ENCODE assay signal across 13 cellular contexts in the genomic region with DNA sequence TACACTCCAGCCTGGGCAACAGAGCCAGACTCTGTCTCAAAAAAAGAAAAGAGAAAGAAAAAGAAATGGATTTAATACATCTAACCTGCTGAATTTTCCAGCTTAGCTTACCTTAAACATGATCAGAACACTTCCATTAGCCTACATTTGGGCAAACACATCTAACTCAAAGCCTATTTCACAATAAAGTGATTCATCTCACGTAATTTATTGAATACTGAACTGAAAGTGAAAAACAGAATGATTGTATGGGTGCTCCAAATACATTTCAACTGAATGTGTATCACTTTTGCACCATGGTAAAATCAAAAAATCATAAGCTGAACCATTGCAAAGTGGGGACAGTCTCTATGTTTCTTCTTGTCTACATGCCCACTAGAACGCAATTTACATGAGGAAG.
"Had no signal": no experiment of that assay in that cellular context is flagged by ENCODE, and none has a peak within 500 bp of the region (broad histone marks: within the 10 kb centered on the region; RNA-seq: fewer than 3 reads in every experiment).

No MANE protein-coding gene starts in this region.

- H3K9me3 ChIP-seq: pancreas had no signal

- H3K36me3 ChIP-seq: pancreas had no signal

- H3K27me3 ChIP-seq: neural progenitor cell, pancreas had no signal

- H2AFZ ChIP-seq: neural progenitor cell had no signal

- ATAC-seq: effector memory CD8-positive, alpha-beta T cell; pancreas had no signal

- DNase-seq: activated CD4-positive, alpha-beta T cell treated with anti-CD3 and anti-CD28 coated beads, Interleukin-2, amount 50 U/mL, for 48 hours; activated naive CD4-positive, alpha-beta T cell treated with anti-CD3 and anti-CD28 coated beads for 36 hours; amygdala; cerebellar nuclear complex; effector memory CD8-positive, alpha-beta T cell; hypothalamus; pancreas; T-helper 2 cell had no signal

- H3K4me2 ChIP-seq: neural progenitor cell had no signal

- H3K4me3 ChIP-seq: neural progenitor cell, pancreas had no signal

- H3K27ac ChIP-seq: neural progenitor cell, pancreas had no signal

- H3K27ac Mint-ChIP-seq: activated naive CD4-positive, alpha-beta T cell treated with anti-CD3 and anti-CD28 coated beads for 36 hours; activated T-helper 1 cell treated with anti-CD3 and anti-CD28 coated beads, Interleukin-12 subunit alpha, Interleukin-12 subunit beta, Interleukin-2, Interleukin-4 antibody, amounts not matched to agents 30 ng/mL and 10 ng/mL and 1 ng/mL, durations not matched to agents 14 hours and 24 hours and 36 hours; brain; dendritic cell treated with granulocyte-macrophage colony-stimulating factor and Interleukin-4, amounts not matched to agents 40 ng/mL and 50 ng/mL, for 4 days; mesothelial cell of epicardium; neural progenitor cell had no signal

- H3K9ac ChIP-seq: neural progenitor cell had no signal

- H3K9me3 Mint-ChIP-seq: activated naive CD4-positive, alpha-beta T cell treated with anti-CD3 and anti-CD28 coated beads for 36 hours; activated T-helper 1 cell treated with anti-CD3 and anti-CD28 coated beads, Interleukin-12 subunit alpha, Interleukin-12 subunit beta, Interleukin-2, Interleukin-4 antibody, amounts not matched to agents 30 ng/mL and 10 ng/mL and 1 ng/mL, durations not matched to agents 14 hours and 24 hours and 36 hours; brain; dendritic cell treated with granulocyte-macrophage colony-stimulating factor and Interleukin-4, amounts not matched to agents 40 ng/mL and 50 ng/mL, for 4 days; effector memory CD8-positive, alpha-beta T cell; neural progenitor cell had no signal

- H3K27me3 Mint-ChIP-seq: brain; dendritic cell treated with granulocyte-macrophage colony-stimulating factor and Interleukin-4, amounts not matched to agents 40 ng/mL and 50 ng/mL, for 4 days; effector memory CD8-positive, alpha-beta T cell had no signal

- H3K4me1 ChIP-seq: neural progenitor cell had no signal

- H3K4me3 Mint-ChIP-seq: activated naive CD4-positive, alpha-beta T cell treated with anti-CD3 and anti-CD28 coated beads for 36 hours; activated T-helper 1 cell treated with anti-CD3 and anti-CD28 coated beads, Interleukin-12 subunit alpha, Interleukin-12 subunit beta, Interleukin-2, Interleukin-4 antibody, amounts not matched to agents 30 ng/mL and 10 ng/mL and 1 ng/mL, durations not matched to agents 14 hours and 24 hours and 36 hours; dendritic cell treated with granulocyte-macrophage colony-stimulating factor and Interleukin-4, amounts not matched to agents 40 ng/mL and 50 ng/mL, for 4 days; effector memory CD8-positive, alpha-beta T cell; mesothelial cell of epicardium; neural progenitor cell had no signal
